In genomic region chr16:11323551-11324336, GRCh38 we compare ENCODE assay signal across 1 cellular context.
TF ChIP-seq lines count a peak whose summit lies in the region.

No MANE protein-coding gene starts in this region.

TF ChIP-seq in K562, 482 proteins besides CTCF, POLR2A, EP300 and RAD21:
- TF ChIP-seq POU5F1 (IDR thresholded peaks at IDR 0.05; ENCODE audit: borderline replicate concordance, low read depth, low read length, partially characterized antibody) (no peak), PHB (CRISPR knock-in tag; IDR thresholded peaks at IDR 0.05) (no peak), ARID4B (CRISPR knock-in tag; IDR thresholded peaks at IDR 0.05) (no peak), POLR3A (IDR thresholded peaks at IDR 0.05; ENCODE audit: borderline replicate concordance, extremely low read depth, insufficient read depth, insufficient read length) (no peak), ZNF121 (CRISPR knock-in tag; conservative IDR thresholded peaks at IDR 0.05) (peak; percentile 52; the same call in 1 of the 2 replicates), ATF3 (IDR thresholded peaks at IDR 0.05) (0 out of 2 replicates have a peak, but pooled peaks have one; percentile 12), ATF3 (CRISPR knock-in tag; conservative IDR thresholded peaks at IDR 0.05) (no peak), DACH1 (IDR thresholded peaks at IDR 0.05; ENCODE audit: partially characterized antibody) (peak; percentile 85), CEBPB (tag; IDR thresholded peaks at IDR 0.05) (peak; percentile 34; the same call in 1 of the 2 replicates)
TF ChIP-seq in K562: peak in this region for 4.
